8 cellular contexts compared by ENCODE assay signal in genomic region chr17:31499771-31500554, GRCh38.
DNase-seq lines count a peak whose midpoint lies in the region; ATAC-seq, FAIRE-seq and TF ChIP-seq lines count a peak whose summit lies in the region.

No MANE protein-coding gene starts in this region.

- peak overlapping the region in 2 of 3 donors; percentile 4 to 61 for H3K9ac ChIP-seq in skeletal muscle tissue (ENCODE audit: low read depth in 1 of 3, low read length in 3 of 3)

- no peaks in the 10 kb centered on the region for H3K36me3 Mint-ChIP-seq in HFFc6 (ENCODE audit: low read depth)
- no peaks in the 10 kb centered on the region for H3K36me3 Mint-ChIP-seq in activated T-cell treated with anti-CD3 and anti-CD28 coated beads, Interleukin-2, amount 50 U/mL, for 4 hours (ENCODE audit: insufficient read depth)

- peak overlapping the region; percentile 77 for H3K27ac ChIP-seq in skeletal muscle tissue (ENCODE audit: low read depth, low read length)

- peaks cover 12% of the 10 kb centered on the region; the same call in 1 of the 2 replicates for H3K4me1 Mint-ChIP-seq in HFFc6 (ENCODE audit: low read depth)
- H3K4me1 Mint-ChIP-seq in activated T-cell treated with anti-CD3 and anti-CD28 coated beads, Interleukin-2, amount 50 U/mL, for 4 hours (ENCODE audit: low read depth) = peaks cover 59% of the 10 kb centered on the region

- ATAC-seq in activated T-cell treated with anti-CD3 and anti-CD28 coated beads, Interleukin-2, amount 50 U/mL, for 4 hours = peak; percentile 82 to 87
- ATAC-seq in left ventricle myocardium superior (peak; percentile 96), HG03108 (IDR thresholded peaks at IDR 0.05; ENCODE audit: unreplicated experiment) (no peak)

- peak overlapping the region; percentile 4 to 17 (median 17) for H3K4me3 ChIP-seq in skeletal muscle tissue (ENCODE audit: low read length in 3 of 3)

- peaks cover 0 to 7% (median 0%) of the 10 kb centered on the region in 3 donors for H3K27me3 ChIP-seq in skeletal muscle tissue (ENCODE audit: control insufficient read depth in 3 of 3, insufficient read depth in 3 of 3, low read length in 3 of 3)

- no peak for TF ChIP-seq POLR2A in GM12891 (IDR thresholded peaks at IDR 0.05; ENCODE audit: low read depth, low read length)
- no peak for TF ChIP-seq POLR2A in erythroblast (IDR thresholded peaks at IDR 0.05; ENCODE audit: low read length)

- peaks cover 33% of the 10 kb centered on the region for H3K27me3 Mint-ChIP-seq in HFFc6 (ENCODE audit: insufficient read depth)
- H3K27me3 Mint-ChIP-seq in activated T-cell treated with anti-CD3 and anti-CD28 coated beads, Interleukin-2, amount 50 U/mL, for 4 hours (ENCODE audit: low read depth) = no peaks in the 10 kb centered on the region

- no peaks in the 10 kb centered on the region for H3K9me3 Mint-ChIP-seq in HFFc6
- H3K9me3 Mint-ChIP-seq in activated T-cell treated with anti-CD3 and anti-CD28 coated beads, Interleukin-2, amount 50 U/mL, for 4 hours = no peaks in the 10 kb centered on the region

- no peak overlapping the region for H3K4me3 Mint-ChIP-seq in HFFc6
- no peak overlapping the region for H3K4me3 Mint-ChIP-seq in activated T-cell treated with anti-CD3 and anti-CD28 coated beads, Interleukin-2, amount 50 U/mL, for 4 hours

- FAIRE-seq in GM12891 (lab: Jason Lieb, UNC) = no peak

- H3K9me3 ChIP-seq in skeletal muscle tissue (ENCODE audit: control insufficient read depth in 3 of 3, low read length in 3 of 3) = no peaks in the 10 kb centered on the region

- no peaks in the 10 kb centered on the region for H3K36me3 ChIP-seq in skeletal muscle tissue (ENCODE audit: control insufficient read depth in 3 of 3, insufficient read depth in 3 of 3, low read length in 3 of 3)

- H3K4me1 ChIP-seq in skeletal muscle tissue (ENCODE audit: control insufficient read depth in 3 of 3, insufficient read depth in 3 of 3, low read length in 3 of 3) = peaks cover 7 to 15% (median 9%) of the 10 kb centered on the region in 3 donors

- TF ChIP-seq CTCF in HFFc6 (IDR thresholded peaks at IDR 0.05) (no peak), GM20000 (IDR thresholded peaks at IDR 0.05; ENCODE audit: extremely low read depth, missing control alignments) (no peak)

- intact Hi-C loops in left ventricle myocardium superior (cut with micrococcal nuclease) = no loop called here

- DNase-seq in HFFc6 (peak; percentile 21), left ventricle myocardium superior (peak; percentile 76), GM12891 (ENCODE audit: insufficient read length, low spot score) (no peak), erythroblast (lab: John Stamatoyannopoulos, UW) (no peak), GM20000 (ENCODE audit: low spot score) (no peak)
- DNase-seq in activated T-cell treated with anti-CD3 and anti-CD28 coated beads, Interleukin-2, amount 50 U/mL, for 4 hours = no peak

- H3K27ac Mint-ChIP-seq in HFFc6 = no peak overlapping the region

TF ChIP-seq in GM12891, 5 proteins besides CTCF, POLR2A, EP300 and RAD21:
- TF ChIP-seq POLR2AphosphoS5 (IDR thresholded peaks at IDR 0.05; ENCODE audit: low read depth, low read length) (no peak), TAF1 (IDR thresholded peaks at IDR 0.05; ENCODE audit: low read depth, low read length) (no peak), PAX5 (IDR thresholded peaks at IDR 0.05; ENCODE audit: insufficient read depth, low read length, severe bottlenecking) (no peak), SPI1 (IDR thresholded peaks at IDR 0.05; ENCODE audit: low read depth, low read length) (no peak), POU2F2 (IDR thresholded peaks at IDR 0.05; ENCODE audit: low read depth, low read length) (no peak)

Comparison
In these comparisons a context has a peak if more than half of its experiments do, and no peak if none do; other contexts are left out.
1. DNase-seq: peak in HFFc6 (single experiment) and left ventricle myocardium superior (single experiment); none in activated T-cell treated with anti-CD3 and anti-CD28 coated beads, Interleukin-2, amount 50 U/mL, for 4 hours (single experiment), GM12891 (single experiment), erythroblast (0 of 2) and GM20000 (single experiment).